16 cellular contexts compared by ENCODE assay signal in genomic region chr3:127702151-127702578, GRCh38. TPM values are rescaled to one million over a fixed set of nuclear protein-coding genes. Genes with fewer than 3 reads are reported as not detected.
DNase-seq lines count a peak whose midpoint lies in the region; ATAC-seq and TF ChIP-seq lines count a peak whose summit lies in the region.
"Had no signal": no experiment of that assay in that cellular context is flagged by ENCODE, and none has a peak within 500 bp of the region (broad histone marks: within the 10 kb centered on the region; RNA-seq: fewer than 3 reads in every experiment).

No MANE protein-coding gene starts in this region.

- peaks cover 8% of the 10 kb centered on the region for H3K9me3 Mint-ChIP-seq in progenitor cell of endocrine pancreas (ENCODE audit: low read depth)
- H3K9me3 Mint-ChIP-seq: T-helper 1 cell treated with Interleukin-12 subunit alpha and Interleukin-12 subunit beta and Interleukin-4 antibody, amounts not matched to agents 30 μg/mL and 1 μg/mL, for 36 hours had no signal

- ATAC-seq in left cardiac atrium (peak; percentile 27 to 38), psoas muscle (peak in 2 of 4 donors; percentile 22 to 27), HG03469 (IDR thresholded peaks at IDR 0.05; ENCODE audit: unreplicated experiment) (no peak)

- peak; percentile 69 for DNase-seq in AG20443 (ENCODE audit: low spot score)
- peak; percentile 19 for DNase-seq in amniotic epithelial cell (ENCODE audit: low read depth)
- peak; percentile 48 for DNase-seq in left cardiac atrium
- peak; percentile 78 to 80 for DNase-seq in psoas muscle
- no peak for DNase-seq in progenitor cell of endocrine pancreas (ENCODE audit: low spot score, unreplicated experiment)
- no peak for DNase-seq in amygdala (lab: John Stamatoyannopoulos, UW)
- DNase-seq in NCI-H510A treated with DMSO at 0.1 percent for 48 hours (lab: John Stamatoyannopoulos, UW): no peak
- DNase-seq: hypothalamus, KG1, NCI-H187, NCI-H69, RPMI8226, testis had no signal

- TF ChIP-seq CTCF in psoas muscle (IDR thresholded peaks at IDR 0.05) (no peak), progenitor cell of endocrine pancreas (IDR thresholded peaks at IDR 0.05; ENCODE audit: unreplicated experiment) (no peak)

- no peak overlapping the region for H3K4me3 Mint-ChIP-seq in progenitor cell of endocrine pancreas (ENCODE audit: low read depth)
- H3K4me3 Mint-ChIP-seq: neural progenitor cell; T-helper 1 cell treated with Interleukin-12 subunit alpha and Interleukin-12 subunit beta and Interleukin-4 antibody, amounts not matched to agents 30 μg/mL and 1 μg/mL, for 36 hours had no signal

- H3K36me3 ChIP-seq in psoas muscle (ENCODE audit: insufficient read depth in 1 of 2, low read depth in 1 of 2): peaks cover 0 to 11% of the 10 kb centered on the region in 2 donors
- H3K36me3 ChIP-seq: neural progenitor cell had no signal

- no peaks in the 10 kb centered on the region for H3K36me3 Mint-ChIP-seq in progenitor cell of endocrine pancreas (ENCODE audit: insufficient read depth)
- H3K36me3 Mint-ChIP-seq: neural progenitor cell had no signal

- peaks cover 5% of the 10 kb centered on the region for H3K9me3 ChIP-seq in psoas muscle
- H3K9me3 ChIP-seq: testis had no signal

- intact Hi-C loops in left cardiac atrium (cut with DNase I): loop anchor here in 1 of 2 donors (5.0 kb wide), 1 partner anchor 45 kb away; no protein-coding TSS in a partner anchor
- intact Hi-C loops in psoas muscle (cut with DNase I): no loop called here

- peaks cover 53% of the 10 kb centered on the region for H3K4me1 ChIP-seq in psoas muscle

- H3K4me1 Mint-ChIP-seq in progenitor cell of endocrine pancreas (ENCODE audit: low read depth): no peaks in the 10 kb centered on the region

- no peak overlapping the region for H3K27ac Mint-ChIP-seq in progenitor cell of endocrine pancreas
- H3K27ac Mint-ChIP-seq: T-helper 1 cell treated with Interleukin-12 subunit alpha and Interleukin-12 subunit beta and Interleukin-4 antibody, amounts not matched to agents 30 μg/mL and 1 μg/mL, for 36 hours had no signal

- no peak overlapping the region for H3K4me3 ChIP-seq in psoas muscle
- H3K4me3 ChIP-seq: neural progenitor cell, testis had no signal

- WGBS in psoas muscle, 3 donors: 21 to 25% (median 24%) methylated on average over 4 of the region's 4 CpGs

- peaks cover 8% of the 10 kb centered on the region for H3K27me3 Mint-ChIP-seq in progenitor cell of endocrine pancreas

- peak overlapping the region; percentile 94 for H3K27ac ChIP-seq in psoas muscle
- H3K27ac ChIP-seq: neural progenitor cell had no signal

- H3K27me3 ChIP-seq in psoas muscle (ENCODE audit: insufficient read depth in 3 of 3, low read length in 2 of 3): no peaks in the 10 kb centered on the region
- H3K27me3 ChIP-seq: neural progenitor cell, testis had no signal

RNA-seq across cellular contexts. Expression of gene ABTB1, which starts 29.4 kb away (rescaled TPM):
- 10 to 100 TPM; 21.8 to 34.2 TPM for total RNA-seq in left cardiac atrium
- 10 to 100 TPM; 22.8 to 34.5 (median 27.6) TPM for total RNA-seq in psoas muscle
- polyA plus RNA-seq in psoas muscle: 10 to 100 TPM; 29.1 to 30.3 (median 30.1) TPM
- total RNA-seq in progenitor cell of endocrine pancreas: 10.6 and 12.2 TPM in 2 replicates

Comparison
In these comparisons a context has a peak if more than half of its experiments do, and no peak if none do; other contexts are left out.
1. DNase-seq: peak in AG20443 (single experiment), amniotic epithelial cell (single experiment), left cardiac atrium (single experiment) and psoas muscle (2 of 2); none in progenitor cell of endocrine pancreas (single experiment), amygdala (0 of 56) and NCI-H510A treated with DMSO at 0.1 percent for 48 hours (single experiment).